In genomic region chr1:206167350-206168029, GRCh38 we compare ENCODE assay signal across 1 cellular context.
TF ChIP-seq lines count a peak whose summit lies in the region.

No MANE protein-coding gene starts in this region.

TF ChIP-seq in HepG2, 621 proteins besides CTCF, POLR2A, EP300 and RAD21:
- peak; percentile 42 for TF ChIP-seq STAG1 (CRISPR knock-in tag; IDR thresholded peaks at IDR 0.05)
